ENCODE assay signal across 2 cellular contexts in the genomic region with DNA sequence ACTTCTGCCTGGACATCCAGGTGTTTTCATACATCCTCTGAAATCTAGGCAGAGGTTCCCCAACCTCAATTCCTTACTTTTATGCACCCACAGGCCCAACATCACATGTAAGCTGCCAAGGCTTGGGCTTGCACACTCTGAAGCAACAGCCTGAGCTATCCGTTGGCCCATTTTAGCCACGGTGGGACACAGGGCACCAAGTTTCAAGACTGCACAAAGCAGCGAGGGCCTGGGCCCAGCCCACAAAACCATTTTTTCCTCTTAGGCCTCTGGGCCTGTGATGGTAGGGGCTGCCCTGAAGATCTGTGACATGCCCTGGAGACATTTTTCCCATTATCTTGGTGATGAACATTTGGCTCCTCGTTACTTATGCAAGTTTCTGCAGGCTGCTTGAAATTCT.
A peak's percentile ranks its signal among the peaks of the same experiment; 100 is the strongest.
TF ChIP-seq lines count a peak whose summit lies in the region.

No MANE protein-coding gene starts in this region.

TF ChIP-seq in A549, 52 proteins besides CTCF, POLR2A, EP300 and RAD21:
- peak; percentile 92 for TF ChIP-seq ZFP36 (IDR thresholded peaks at IDR 0.05; ENCODE audit: borderline replicate concordance, partially characterized antibody)
- TF ChIP-seq CEBPB (IDR thresholded peaks at IDR 0.05): no peak

TF ChIP-seq in K562, 482 proteins besides CTCF, POLR2A, EP300 and RAD21:
- TF ChIP-seq ZFP36 (IDR thresholded peaks at IDR 0.05; ENCODE audit: low read depth, low read length, partially characterized antibody) (peak; percentile 85), ETS2 (tag; IDR thresholded peaks at IDR 0.05; ENCODE audit: borderline replicate concordance, poor library complexity, severe bottlenecking) (no peak), RBM34 (IDR thresholded peaks at IDR 0.05; ENCODE audit: borderline replicate concordance, insufficient read depth, low read length) (no peak), SREBF2 (CRISPR knock-in tag; IDR thresholded peaks at IDR 0.05) (no peak), CBX3 (IDR thresholded peaks at IDR 0.05; ENCODE audit: borderline replicate concordance in 1 of 2, low read length in 2 of 2) (0 out of 3 replicates have a peak, but pooled peaks of 1 of the 2 experiments have one; percentile 44), SMARCB1 (IDR thresholded peaks at IDR 0.05; ENCODE audit: insufficient read length, low read depth) (no peak), ZNF668 (CRISPR knock-in tag; IDR thresholded peaks at IDR 0.05) (no peak), ELF4 (CRISPR knock-in tag; IDR thresholded peaks at IDR 0.05) (no peak), ZNF507 (tag; conservative IDR thresholded peaks at IDR 0.05) (no peak), CBX1 (IDR thresholded peaks at IDR 0.05; ENCODE audit: low read depth) (peak; percentile 69; the same call in 1 of the 2 replicates), CSDE1 (IDR thresholded peaks at IDR 0.05) (no peak), EZH2 (IDR thresholded peaks at IDR 0.05; ENCODE audit: borderline replicate concordance, low read depth, low read length) (no peak), HDAC6 (IDR thresholded peaks at IDR 0.05; ENCODE audit: low read depth, low read length) (no peak), NCOA6 (IDR thresholded peaks at IDR 0.05) (no peak), CEBPG (CRISPR knock-in tag; IDR thresholded peaks at IDR 0.05) (no peak), CEBPG (tag; conservative IDR thresholded peaks at IDR 0.05 in 1 of 2, IDR thresholded peaks at IDR 0.05 in 1 of 2) (no peak), LARP7 (IDR thresholded peaks at IDR 0.05) (no peak), KHSRP (IDR thresholded peaks at IDR 0.05) (no peak)
- TF ChIP-seq, protein P1, sequence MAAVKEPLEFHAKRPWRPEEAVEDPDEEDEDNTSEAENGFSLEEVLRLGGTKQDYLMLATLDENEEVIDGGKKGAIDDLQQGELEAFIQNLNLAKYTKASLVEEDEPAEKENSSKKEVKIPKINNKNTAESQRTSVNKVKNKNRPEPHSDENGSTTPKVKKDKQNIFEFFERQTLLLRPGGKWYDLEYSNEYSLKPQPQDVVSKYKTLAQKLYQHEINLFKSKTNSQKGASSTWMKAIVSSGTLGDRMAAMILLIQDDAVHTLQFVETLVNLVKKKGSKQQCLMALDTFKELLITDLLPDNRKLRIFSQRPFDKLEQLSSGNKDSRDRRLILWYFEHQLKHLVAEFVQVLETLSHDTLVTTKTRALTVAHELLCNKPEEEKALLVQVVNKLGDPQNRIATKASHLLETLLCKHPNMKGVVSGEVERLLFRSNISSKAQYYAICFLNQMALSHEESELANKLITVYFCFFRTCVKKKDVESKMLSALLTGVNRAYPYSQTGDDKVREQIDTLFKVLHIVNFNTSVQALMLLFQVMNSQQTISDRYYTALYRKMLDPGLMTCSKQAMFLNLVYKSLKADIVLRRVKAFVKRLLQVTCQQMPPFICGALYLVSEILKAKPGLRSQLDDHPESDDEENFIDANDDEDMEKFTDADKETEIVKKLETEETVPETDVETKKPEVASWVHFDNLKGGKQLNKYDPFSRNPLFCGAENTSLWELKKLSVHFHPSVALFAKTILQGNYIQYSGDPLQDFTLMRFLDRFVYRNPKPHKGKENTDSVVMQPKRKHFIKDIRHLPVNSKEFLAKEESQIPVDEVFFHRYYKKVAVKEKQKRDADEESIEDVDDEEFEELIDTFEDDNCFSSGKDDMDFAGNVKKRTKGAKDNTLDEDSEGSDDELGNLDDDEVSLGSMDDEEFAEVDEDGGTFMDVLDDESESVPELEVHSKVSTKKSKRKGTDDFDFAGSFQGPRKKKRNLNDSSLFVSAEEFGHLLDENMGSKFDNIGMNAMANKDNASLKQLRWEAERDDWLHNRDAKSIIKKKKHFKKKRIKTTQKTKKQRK (IDR thresholded peaks at IDR 0.05; ENCODE audit: borderline replicate concordance, low read depth, low read length): peak; percentile 51; the same call in 1 of the 2 replicates
- TF ChIP-seq, protein P2, sequence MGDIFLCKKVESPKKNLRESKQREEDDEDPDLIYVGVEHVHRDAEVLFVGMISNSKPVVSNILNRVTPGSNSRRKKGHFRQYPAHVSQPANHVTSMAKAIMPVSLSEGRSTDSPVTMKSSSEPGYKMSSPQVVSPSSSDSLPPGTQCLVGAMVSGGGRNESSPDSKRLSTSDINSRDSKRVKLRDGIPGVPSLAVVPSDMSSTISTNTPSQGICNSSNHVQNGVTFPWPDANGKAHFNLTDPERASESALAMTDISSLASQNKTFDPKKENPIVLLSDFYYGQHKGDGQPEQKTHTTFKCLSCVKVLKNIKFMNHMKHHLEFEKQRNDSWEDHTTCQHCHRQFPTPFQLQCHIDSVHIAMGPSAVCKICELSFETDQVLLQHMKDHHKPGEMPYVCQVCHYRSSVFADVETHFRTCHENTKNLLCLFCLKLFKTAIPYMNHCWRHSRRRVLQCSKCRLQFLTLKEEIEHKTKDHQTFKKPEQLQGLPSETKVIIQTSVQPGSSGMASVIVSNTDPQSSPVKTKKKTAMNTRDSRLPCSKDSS (IDR thresholded peaks at IDR 0.05; ENCODE audit: low read depth, partially characterized antibody): peak; percentile 13
- TF ChIP-seq, protein P3, sequence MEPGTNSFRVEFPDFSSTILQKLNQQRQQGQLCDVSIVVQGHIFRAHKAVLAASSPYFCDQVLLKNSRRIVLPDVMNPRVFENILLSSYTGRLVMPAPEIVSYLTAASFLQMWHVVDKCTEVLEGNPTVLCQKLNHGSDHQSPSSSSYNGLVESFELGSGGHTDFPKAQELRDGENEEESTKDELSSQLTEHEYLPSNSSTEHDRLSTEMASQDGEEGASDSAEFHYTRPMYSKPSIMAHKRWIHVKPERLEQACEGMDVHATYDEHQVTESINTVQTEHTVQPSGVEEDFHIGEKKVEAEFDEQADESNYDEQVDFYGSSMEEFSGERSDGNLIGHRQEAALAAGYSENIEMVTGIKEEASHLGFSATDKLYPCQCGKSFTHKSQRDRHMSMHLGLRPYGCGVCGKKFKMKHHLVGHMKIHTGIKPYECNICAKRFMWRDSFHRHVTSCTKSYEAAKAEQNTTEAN (CRISPR knock-in tag; IDR thresholded peaks at IDR 0.05): no peak
- TF ChIP-seq, protein P4, sequence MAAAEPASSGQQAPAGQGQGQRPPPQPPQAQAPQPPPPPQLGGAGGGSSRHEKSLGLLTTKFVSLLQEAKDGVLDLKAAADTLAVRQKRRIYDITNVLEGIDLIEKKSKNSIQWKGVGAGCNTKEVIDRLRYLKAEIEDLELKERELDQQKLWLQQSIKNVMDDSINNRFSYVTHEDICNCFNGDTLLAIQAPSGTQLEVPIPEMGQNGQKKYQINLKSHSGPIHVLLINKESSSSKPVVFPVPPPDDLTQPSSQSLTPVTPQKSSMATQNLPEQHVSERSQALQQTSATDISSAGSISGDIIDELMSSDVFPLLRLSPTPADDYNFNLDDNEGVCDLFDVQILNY (CRISPR knock-in tag; IDR thresholded peaks at IDR 0.05): no peak
- TF ChIP-seq, protein P5, sequence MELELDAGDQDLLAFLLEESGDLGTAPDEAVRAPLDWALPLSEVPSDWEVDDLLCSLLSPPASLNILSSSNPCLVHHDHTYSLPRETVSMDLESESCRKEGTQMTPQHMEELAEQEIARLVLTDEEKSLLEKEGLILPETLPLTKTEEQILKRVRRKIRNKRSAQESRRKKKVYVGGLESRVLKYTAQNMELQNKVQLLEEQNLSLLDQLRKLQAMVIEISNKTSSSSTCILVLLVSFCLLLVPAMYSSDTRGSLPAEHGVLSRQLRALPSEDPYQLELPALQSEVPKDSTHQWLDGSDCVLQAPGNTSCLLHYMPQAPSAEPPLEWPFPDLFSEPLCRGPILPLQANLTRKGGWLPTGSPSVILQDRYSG (tag; conservative IDR thresholded peaks at IDR 0.05; ENCODE audit: low read depth): no peak
